In genomic region chr5:65209341-65209740, GRCh38 we compare ENCODE assay signal across 18 cellular contexts.
DNase-seq lines count a peak whose midpoint lies in the region; ATAC-seq, FAIRE-seq and TF ChIP-seq lines count a peak whose summit lies in the region.
"Had no signal": no experiment of that assay in that cellular context is flagged by ENCODE, and none has a peak within 500 bp of the region (broad histone marks: within the 10 kb centered on the region; RNA-seq: fewer than 3 reads in every experiment).

No MANE protein-coding gene starts in this region.

- H3K36me3 ChIP-seq in Panc1 (ENCODE audit: control insufficient read depth, insufficient read depth, low read length) (no peaks in the 10 kb centered on the region), endothelial cell of umbilical vein (ENCODE audit: control insufficient read depth in 2 of 2, extremely low read depth in 1 of 2, insufficient read depth in 2 of 2, low read length in 2 of 2) (peaks cover 0 to 6% of the 10 kb centered on the region in 2 experiments), osteoblast (ENCODE audit: insufficient read depth, low read length) (peaks cover 37% of the 10 kb centered on the region), mesendoderm (ENCODE audit: control insufficient read depth, insufficient read depth, low read length) (no peaks in the 10 kb centered on the region), neural progenitor cell (no peaks in the 10 kb centered on the region)
- H3K36me3 ChIP-seq: suprapubic skin had no signal

- H3K27me3 ChIP-seq in Panc1 (ENCODE audit: control insufficient read depth, insufficient read depth, low read length) (no peaks in the 10 kb centered on the region), endothelial cell of umbilical vein (ENCODE audit: control insufficient read depth in 2 of 2, insufficient read depth in 2 of 2, low read length in 2 of 2) (no peaks in the 10 kb centered on the region), osteoblast (ENCODE audit: insufficient read depth, low read length) (no peaks in the 10 kb centered on the region), mesendoderm (ENCODE audit: insufficient read depth, low read length, poor library complexity) (no peaks in the 10 kb centered on the region), neural progenitor cell (no peaks in the 10 kb centered on the region)
- H3K27me3 ChIP-seq: suprapubic skin had no signal

- in situ Hi-C loops in Panc1 (cut with HindIII; ENCODE audit: low pct_unique_long_range_greater_than_20kb, low sequenced_read_pairs), result no loop called here

- H4K8ac ChIP-seq in mesendoderm (ENCODE audit: low read depth, low read length), result no peak overlapping the region

- H2BK120ac ChIP-seq in mesendoderm (ENCODE audit: low read depth, low read length), result no peak overlapping the region

- peak; percentile 84 for FAIRE-seq in endothelial cell of umbilical vein (lab: Jason Lieb, UNC)
- FAIRE-seq: H1 had no signal

- dilution Hi-C loops in endothelial cell of umbilical vein (cut with MboI; ENCODE audit: extremely low pct_ligation_motif_present, low sequenced_read_pairs), result no loop called here

- POLR2A ChIA-PET in Panc1 (lab: Charles Lee), result no interaction called here
- POLR2A ChIA-PET in endothelial cell of umbilical vein (lab: Charles Lee), result interaction anchor here (1.0 kb wide), 1 partner anchor 10 kb away, joined by 3 read pairs; no protein-coding TSS in a partner anchor

- DNase-seq in EL (peak; percentile 90), Panc1 (ENCODE audit: low read depth, low spot score) (peak; percentile 51), endothelial cell of umbilical vein (ENCODE audit: low read depth, low spot score) (peak; percentile 90), osteoblast (ENCODE audit: insufficient read length, low spot score, missing footprints) (peak; percentile 85), T-helper 1 cell (no peak), mesendoderm (no peak), neural progenitor cell (ENCODE audit: low spot score) (no peak)
- DNase-seq: activated CD8-positive, alpha-beta T cell treated with anti-CD3 and anti-CD28 coated beads for 36 hours; Caco-2; effector CD4-positive, alpha-beta T cell; NCI-H146; psoas muscle; T-helper 2 cell had no signal

- no peak overlapping the region for H3K4me3 Mint-ChIP-seq in neural progenitor cell
- H3K4me3 Mint-ChIP-seq: activated CD8-positive, alpha-beta T cell treated with anti-CD3 and anti-CD28 coated beads for 36 hours; activated naive CD8-positive, alpha-beta T cell; memory B cell had no signal

- no peak overlapping the region for H3K27ac ChIP-seq in Panc1 (ENCODE audit: low read length)
- peak overlapping the region; percentile 97 for H3K27ac ChIP-seq in endothelial cell of umbilical vein (ENCODE audit: insufficient read depth, low read depth, low read length)
- peak overlapping the region; percentile 97 for H3K27ac ChIP-seq in osteoblast (ENCODE audit: low read depth, low read length)
- H3K27ac ChIP-seq in mesendoderm (ENCODE audit: low read depth, low read length), result no peak overlapping the region
- H3K27ac ChIP-seq in neural progenitor cell, result no peak overlapping the region
- H3K27ac ChIP-seq: psoas muscle, suprapubic skin had no signal

- H3F3A ChIP-seq in neural progenitor cell (ENCODE audit: low read depth), result no peaks in the 10 kb centered on the region

- peak overlapping the region; percentile 74 for H3K9ac ChIP-seq in endothelial cell of umbilical vein (replicated peaks; ENCODE audit: extremely low read depth, insufficient read depth, low read length)
- no peak overlapping the region for H3K9ac ChIP-seq in mesendoderm (ENCODE audit: low read length)
- H3K9ac ChIP-seq in neural progenitor cell, result no peak overlapping the region

- no peak overlapping the region for H3K4ac ChIP-seq in mesendoderm (ENCODE audit: low read depth, low read length)

- H3K23ac ChIP-seq in mesendoderm (ENCODE audit: low read length), result no peak overlapping the region

- H2AFZ ChIP-seq in endothelial cell of umbilical vein (ENCODE audit: low read depth, low read length) (no peak overlapping the region), osteoblast (ENCODE audit: low read length) (no peak overlapping the region), neural progenitor cell (replicated peaks) (no peak overlapping the region)

- H3K79me2 ChIP-seq in endothelial cell of umbilical vein (ENCODE audit: control insufficient read depth, insufficient read depth, low read length) (no peaks in the 10 kb centered on the region), osteoblast (ENCODE audit: insufficient read depth, low read length) (peaks cover 11% of the 10 kb centered on the region), mesendoderm (ENCODE audit: control insufficient read depth, insufficient read depth, low read length) (no peaks in the 10 kb centered on the region), neural progenitor cell (ENCODE audit: low read depth) (no peaks in the 10 kb centered on the region)

- H3K56ac ChIP-seq in mesendoderm (ENCODE audit: low read length), result no peak overlapping the region

- TF ChIP-seq POLR2A in endothelial cell of umbilical vein (IDR thresholded peaks at IDR 0.05; ENCODE audit: low read depth, low read length), result no peak

- no peaks in the 10 kb centered on the region for H3K27me3 Mint-ChIP-seq in neural progenitor cell (ENCODE audit: insufficient read depth, low read depth)
- H3K27me3 Mint-ChIP-seq: activated CD8-positive, alpha-beta T cell treated with anti-CD3 and anti-CD28 coated beads for 36 hours; activated naive CD8-positive, alpha-beta T cell; memory B cell had no signal

- ATAC-seq in Panc1 (no peak), HG03139 (IDR thresholded peaks at IDR 0.05; ENCODE audit: unreplicated experiment) (no peak)
- ATAC-seq: activated CD8-positive, alpha-beta T cell treated with anti-CD3 and anti-CD28 coated beads for 36 hours; psoas muscle had no signal

- H3K4me3 ChIP-seq in Panc1 (ENCODE audit: low read depth in 2 of 2, low read length in 2 of 2) (no peak overlapping the region), endothelial cell of umbilical vein (replicated peaks in 1 of 3; ENCODE audit: insufficient read depth in 1 of 3, low read depth in 1 of 3, low read length in 3 of 3) (peak overlapping the region in 1 of 3 experiments; percentile 2), osteoblast (ENCODE audit: insufficient read depth, low read length) (no peak overlapping the region), mesendoderm (ENCODE audit: low read length) (no peak overlapping the region), neural progenitor cell (no peak overlapping the region)
- H3K4me3 ChIP-seq: psoas muscle, suprapubic skin had no signal

- no peak overlapping the region for H3K27ac Mint-ChIP-seq in neural progenitor cell
- H3K27ac Mint-ChIP-seq: activated CD8-positive, alpha-beta T cell treated with anti-CD3 and anti-CD28 coated beads for 36 hours; activated naive CD8-positive, alpha-beta T cell; memory B cell had no signal

- H3K9me3 ChIP-seq in Panc1 (ENCODE audit: control insufficient read depth, insufficient read depth, low read depth, low read length) (no peaks in the 10 kb centered on the region), endothelial cell of umbilical vein (replicated peaks; ENCODE audit: control insufficient read depth, insufficient read depth, low read length) (no peaks in the 10 kb centered on the region), osteoblast (ENCODE audit: low read depth, low read length) (no peaks in the 10 kb centered on the region), neural progenitor cell (ENCODE audit: low read depth) (no peaks in the 10 kb centered on the region)
- H3K9me3 ChIP-seq: Caco-2, psoas muscle, suprapubic skin had no signal

- H3K4me2 ChIP-seq in endothelial cell of umbilical vein (ENCODE audit: insufficient read depth, low read length), result peak overlapping the region; percentile 39
- H3K4me2 ChIP-seq in osteoblast (ENCODE audit: insufficient read depth, low read length), result peak overlapping the region; percentile 4
- no peak overlapping the region for H3K4me2 ChIP-seq in mesendoderm (ENCODE audit: low read length)
- no peak overlapping the region for H3K4me2 ChIP-seq in neural progenitor cell

- H3K9me3 Mint-ChIP-seq in neural progenitor cell, result no peaks in the 10 kb centered on the region
- H3K9me3 Mint-ChIP-seq: activated CD8-positive, alpha-beta T cell treated with anti-CD3 and anti-CD28 coated beads for 36 hours; memory B cell had no signal

- H3K79me1 ChIP-seq in mesendoderm (ENCODE audit: low read length), result no peaks in the 10 kb centered on the region

- TF ChIP-seq CTCF in Panc1 (IDR thresholded peaks at IDR 0.05) (no peak), endothelial cell of umbilical vein (IDR thresholded peaks at IDR 0.05; ENCODE audit: extremely low read depth in 1 of 2, insufficient read depth in 1 of 2, low read depth in 1 of 2, low read length in 2 of 2) (no peak), osteoblast (IDR thresholded peaks at IDR 0.05; ENCODE audit: extremely low read depth, low read depth, low read length) (no peak), neural progenitor cell (IDR thresholded peaks at IDR 0.05) (no peak)

- no peak overlapping the region for H4K5ac ChIP-seq in mesendoderm (ENCODE audit: low read length)

- no peaks in the 10 kb centered on the region for H3K4me1 Mint-ChIP-seq in neural progenitor cell
- H3K4me1 Mint-ChIP-seq: memory B cell had no signal

- no peaks in the 10 kb centered on the region for H3K9me1 ChIP-seq in endothelial cell of umbilical vein (replicated peaks; ENCODE audit: control insufficient read depth, extremely low read depth, insufficient read depth, low read length)

- no peaks in the 10 kb centered on the region for H3K36me3 Mint-ChIP-seq in neural progenitor cell

- no peak overlapping the region for H2AK5ac ChIP-seq in mesendoderm (ENCODE audit: low read length)

- H4K20me1 ChIP-seq in endothelial cell of umbilical vein (replicated peaks; ENCODE audit: control insufficient read depth, extremely low read depth, insufficient read depth, low read length) (no peaks in the 10 kb centered on the region), osteoblast (ENCODE audit: insufficient read depth, low read length) (no peaks in the 10 kb centered on the region), neural progenitor cell (ENCODE audit: low read depth) (no peaks in the 10 kb centered on the region)

- H2BK15ac ChIP-seq in mesendoderm (replicated peaks; ENCODE audit: low read depth), result no peak overlapping the region

- H3K18ac ChIP-seq in mesendoderm (ENCODE audit: low read length), result no peak overlapping the region

- BruUV-seq in Panc1 (replicated peaks; lab: Mats Ljungman, UMichigan) (no TSS peak), endothelial cell of umbilical vein (replicated peaks; lab: Mats Ljungman, UMichigan) (no TSS peak)

- H3K4me1 ChIP-seq in Panc1 (ENCODE audit: control insufficient read depth, insufficient read depth, low read length), result no peaks in the 10 kb centered on the region
- H3K4me1 ChIP-seq in endothelial cell of umbilical vein (ENCODE audit: control insufficient read depth, extremely low read depth, insufficient read depth, low read length), result peaks cover 35% of the 10 kb centered on the region
- H3K4me1 ChIP-seq in osteoblast (ENCODE audit: insufficient read depth, low read length), result peaks cover 31% of the 10 kb centered on the region
- no peaks in the 10 kb centered on the region for H3K4me1 ChIP-seq in mesendoderm (ENCODE audit: control insufficient read depth, low read depth, low read length)
- H3K4me1 ChIP-seq in neural progenitor cell, result no peaks in the 10 kb centered on the region
- H3K4me1 ChIP-seq: Caco-2, psoas muscle, suprapubic skin had no signal

- CTCF ChIA-PET in Panc1 (lab: Charles Lee) (no interaction called here), endothelial cell of umbilical vein (lab: Charles Lee) (interaction anchor here (1.0 to 4.1 kb wide), 5 partner anchors 11 to 399 kb away, joined by 3 to 16 read pairs (median 4); no protein-coding TSS in a partner anchor)

- no peak overlapping the region for H2BK5ac ChIP-seq in mesendoderm (ENCODE audit: low read length)

- intact Hi-C loops in Panc1 (cut with micrococcal nuclease; ENCODE audit: unreplicated experiment), result loop anchor here (10.0 kb wide), 1 partner anchor 245 kb away; no protein-coding TSS in a partner anchor
- intact Hi-C loops in endothelial cell of umbilical vein (cut with micrococcal nuclease), result loop anchor here (1.0 to 2.0 kb wide), 3 partner anchors 10 to 271 kb away; no protein-coding TSS in a partner anchor

Comparison
In these comparisons a context has a peak if more than half of its experiments do, and no peak if none do; other contexts are left out.
1. DNase-seq: peak in EL (single experiment), Panc1 (single experiment), endothelial cell of umbilical vein (single experiment) and osteoblast (single experiment); none in T-helper 1 cell (0 of 5), mesendoderm (single experiment) and neural progenitor cell (single experiment).
2. H3K27ac ChIP-seq: peak in endothelial cell of umbilical vein (single experiment) and osteoblast (single experiment); none in Panc1 (single experiment), mesendoderm (single experiment) and neural progenitor cell (single experiment).
3. H3K4me2 ChIP-seq: peak in endothelial cell of umbilical vein (single experiment) and osteoblast (single experiment); none in mesendoderm (single experiment) and neural progenitor cell (single experiment).